ENCODE assay signal across 18 cellular contexts in genomic region chr9:126114409-126114760, GRCh38.
DNase-seq lines count a peak whose midpoint lies in the region; TF ChIP-seq lines count a peak whose summit lies in the region.
"Had no signal": no experiment of that assay in that cellular context is flagged by ENCODE, and none has a peak within 500 bp of the region (broad histone marks: within the 10 kb centered on the region; RNA-seq: fewer than 3 reads in every experiment).

No MANE protein-coding gene starts in this region.

- TF ChIP-seq CTCF in osteocyte (IDR thresholded peaks at IDR 0.05) (no peak), type B pancreatic cell (conservative IDR thresholded peaks at IDR 0.05) (no peak)

- H3K4me1 Mint-ChIP-seq in osteocyte (ENCODE audit: unreplicated experiment) (no peaks in the 10 kb centered on the region), type B pancreatic cell (ENCODE audit: unreplicated experiment) (no peaks in the 10 kb centered on the region)

- H3K9me3 Mint-ChIP-seq in osteocyte (ENCODE audit: unreplicated experiment) = no peaks in the 10 kb centered on the region
- no peaks in the 10 kb centered on the region for H3K9me3 Mint-ChIP-seq in type B pancreatic cell
- H3K9me3 Mint-ChIP-seq: CD8-positive, alpha-beta T cell had no signal

- DNase-seq in activated CD8-positive, alpha-beta memory T cell treated with anti-CD3 and anti-CD28 coated beads for 24 hours = peak; percentile 30
- no peak for DNase-seq in activated CD8-positive, alpha-beta memory T cell treated with anti-CD3 and anti-CD28 coated beads, Interleukin-2, amount 50 U/mL, for 4 hours
- DNase-seq in ecto neural progenitor cell (ENCODE audit: low spot score) (peak; percentile 33), osteocyte (ENCODE audit: extremely low spot score, unreplicated experiment) (peak; percentile 71), type B pancreatic cell (ENCODE audit: extremely low spot score, unreplicated experiment) (peak; percentile 51), SHP77 (lab: John Stamatoyannopoulos, UW) (no peak), DMS53 (lab: John Stamatoyannopoulos, UW) (no peak)
- DNase-seq in stimulated activated CD4-positive, alpha-beta T cell treated with anti-CD3 and anti-CD28 coated beads, Interleukin-12 subunit alpha, Interleukin-12 subunit beta, amount 100 ng/mL, for 4 hours = no peak
- DNase-seq: ACHN, DMS153, GDM1, Kasumi-1, NCI-H1417, NCI-H187, NCI-H446, NCI-H526 treated with DMSO at 0.1 percent for 48 hours, OCI-M1 had no signal

- no peak overlapping the region for H3K27ac Mint-ChIP-seq in osteocyte (ENCODE audit: unreplicated experiment)
- H3K27ac Mint-ChIP-seq in type B pancreatic cell = no peak overlapping the region
- H3K27ac Mint-ChIP-seq: CD8-positive, alpha-beta T cell had no signal

- H3K4me3 Mint-ChIP-seq in osteocyte (ENCODE audit: unreplicated experiment) = no peak overlapping the region
- no peak overlapping the region for H3K4me3 Mint-ChIP-seq in type B pancreatic cell
- H3K4me3 Mint-ChIP-seq: CD8-positive, alpha-beta T cell had no signal

- no peaks in the 10 kb centered on the region for H3K36me3 Mint-ChIP-seq in osteocyte (ENCODE audit: unreplicated experiment)
- no peaks in the 10 kb centered on the region for H3K36me3 Mint-ChIP-seq in type B pancreatic cell
- H3K36me3 Mint-ChIP-seq: CD8-positive, alpha-beta T cell had no signal

- H3K27me3 Mint-ChIP-seq in osteocyte (ENCODE audit: unreplicated experiment) = peaks cover 19% of the 10 kb centered on the region
- peaks cover 44% of the 10 kb centered on the region for H3K27me3 Mint-ChIP-seq in type B pancreatic cell

Comparison
In these comparisons a context has a peak if more than half of its experiments do, and no peak if none do; other contexts are left out.
1. DNase-seq: peak in activated CD8-positive, alpha-beta memory T cell treated with anti-CD3 and anti-CD28 coated beads for 24 hours (single experiment), ecto neural progenitor cell (single experiment), osteocyte (single experiment) and type B pancreatic cell (single experiment); none in activated CD8-positive, alpha-beta memory T cell treated with anti-CD3 and anti-CD28 coated beads, Interleukin-2, amount 50 U/mL, for 4 hours (single experiment), SHP77 (0 of 2), stimulated activated CD4-positive, alpha-beta T cell treated with anti-CD3 and anti-CD28 coated beads, Interleukin-12 subunit alpha, Interleukin-12 subunit beta, amount 100 ng/mL, for 4 hours (single experiment) and DMS53 (single experiment).